Comparison of ENCODE assay signal across 21 cellular contexts in genomic region chr22:44642096-44642644, GRCh38.
"Had no signal": no experiment of that assay in that cellular context is flagged by ENCODE, and none has a peak within 500 bp of the region (broad histone marks: within the 10 kb centered on the region; RNA-seq: fewer than 3 reads in every experiment).

No MANE protein-coding gene starts in this region.

- H3K79me2 ChIP-seq: parathyroid adenoma had no signal

- H3K9me3 ChIP-seq: heart left ventricle, psoas muscle, sigmoid colon had no signal

- DNase-seq: effector CD4-positive, alpha-beta T cell; endodermal cell; erythroblast; foreskin keratinocyte; hippocampal formation; kidney glomerular epithelial cell; mammary epithelial cell; occipital lobe; retina; sigmoid colon; stimulated activated CD4-positive, alpha-beta T cell treated with anti-CD3 and anti-CD28 coated beads, Interleukin-2, amount 100 ng/mL, for 24 hours; stimulated activated CD4-positive, alpha-beta T cell treated with anti-CD3 and anti-CD28 coated beads, Interleukin-4, amount 100 ng/mL, for 4 hours; stimulated activated naive B cell treated with anti-CD40 and anti-IgM and Interleukin-4, amounts not matched to agents 10 μg/mL and 1 μg/mL and 100 μg/mL, for 72 hours; stimulated activated naive CD8-positive, alpha-beta T cell treated with anti-CD3 and anti-CD28 coated beads, Interleukin-15, amount 100 ng/mL, for 72 hours had no signal

- H3K27ac ChIP-seq: coronary artery, foreskin keratinocyte, heart left ventricle, parathyroid adenoma, psoas muscle, sigmoid colon had no signal

- H3K36me3 ChIP-seq: heart left ventricle, sigmoid colon had no signal

- H3K4me1 ChIP-seq: foreskin keratinocyte, parathyroid adenoma, psoas muscle had no signal

- H2AFZ ChIP-seq: parathyroid adenoma had no signal

- H3K4me3 ChIP-seq: coronary artery, heart left ventricle, psoas muscle, sigmoid colon, skin epidermis had no signal

- H3K9ac ChIP-seq: parathyroid adenoma had no signal

- FAIRE-seq: endothelial cell of umbilical vein, urothelium cell line had no signal
